ENCODE assay signal across 12 cellular contexts in genomic region chr2:44949329-44950151, GRCh38. TPM values are rescaled to one million over a fixed set of nuclear protein-coding genes. Genes with fewer than 3 reads are reported as not detected.
DNase-seq lines count a peak whose midpoint lies in the region; ATAC-seq and TF ChIP-seq lines count a peak whose summit lies in the region.
"Had no signal": no experiment of that assay in that cellular context is flagged by ENCODE, and none has a peak within 500 bp of the region (broad histone marks: within the 10 kb centered on the region; RNA-seq: fewer than 3 reads in every experiment).

No MANE protein-coding gene starts in this region.

- peaks cover 37% of the 10 kb centered on the region for H3K27me3 Mint-ChIP-seq in osteocyte (ENCODE audit: unreplicated experiment)
- H3K27me3 Mint-ChIP-seq in activated CD4-positive, alpha-beta T cell treated with anti-CD3 and anti-CD28 coated beads, Interleukin-2, amount 10 ng/mL, durations not matched to agents 7 days and 5 days = peaks cover 88% of the 10 kb centered on the region

- no peak overlapping the region for H3K27ac ChIP-seq in foreskin keratinocyte

- peak overlapping the region; percentile 64 for H3K4me3 Mint-ChIP-seq in osteocyte (ENCODE audit: unreplicated experiment)
- H3K4me3 Mint-ChIP-seq in activated CD4-positive, alpha-beta T cell treated with anti-CD3 and anti-CD28 coated beads, Interleukin-2, amount 10 ng/mL, durations not matched to agents 7 days and 5 days = no peak overlapping the region

- H3K36me3 ChIP-seq in ES-I3 (ENCODE audit: insufficient read depth, low read length) = no peaks in the 10 kb centered on the region
- H3K36me3 ChIP-seq in NT2/D1 (ENCODE audit: insufficient read depth, insufficient read length, low read length) = no peaks in the 10 kb centered on the region

- no peaks in the 10 kb centered on the region for H3K9me3 Mint-ChIP-seq in osteocyte (ENCODE audit: unreplicated experiment)
- H3K9me3 Mint-ChIP-seq in activated CD4-positive, alpha-beta T cell treated with anti-CD3 and anti-CD28 coated beads, Interleukin-2, amount 10 ng/mL, durations not matched to agents 7 days and 5 days = no peaks in the 10 kb centered on the region

- peak overlapping the region; percentile 11 for H3K4me3 ChIP-seq in NT2/D1 (ENCODE audit: insufficient read length, low read depth)

- H3K9ac ChIP-seq in ES-I3 (ENCODE audit: low read depth, low read length) (peak overlapping the region; percentile 35; the same call in 1 of the 2 replicates), NT2/D1 (ENCODE audit: insufficient read length, low read depth) (peak overlapping the region; percentile 50)

- H3K4me1 ChIP-seq in ES-I3 (ENCODE audit: insufficient read depth, low read length) (peaks cover 6% of the 10 kb centered on the region; the same call in 1 of the 2 replicates), NT2/D1 (ENCODE audit: insufficient read depth, insufficient read length) (peaks cover 4% of the 10 kb centered on the region), foreskin keratinocyte (no peaks in the 10 kb centered on the region)

- H3K36me3 Mint-ChIP-seq in osteocyte (ENCODE audit: unreplicated experiment) = peaks cover 2% of the 10 kb centered on the region
- no peaks in the 10 kb centered on the region for H3K36me3 Mint-ChIP-seq in activated CD4-positive, alpha-beta T cell treated with anti-CD3 and anti-CD28 coated beads, Interleukin-2, amount 10 ng/mL, durations not matched to agents 7 days and 5 days (ENCODE audit: low read depth)
- H3K36me3 Mint-ChIP-seq: activated naive CD8-positive, alpha-beta T cell had no signal

- H3K27me3 ChIP-seq in NT2/D1 (ENCODE audit: insufficient read depth, insufficient read length) (peaks cover 100% of the 10 kb centered on the region), foreskin keratinocyte (peaks cover 100% of the 10 kb centered on the region)

- ATAC-seq in foreskin keratinocyte (peak; percentile 48), GM18520 (IDR thresholded peaks at IDR 0.05; ENCODE audit: unreplicated experiment) (no peak)

- CTCF ChIA-PET in activated CD4-positive, alpha-beta T cell treated with anti-CD3 and anti-CD28 coated beads, Interleukin-2, amount 10 ng/mL, durations not matched to agents 7 days and 5 days (lab: Charles Lee) = interaction anchor here (0.6 to 1.3 kb wide), 2 partner anchors 17 to 52 kb away, joined by 3 to 4 read pairs; no protein-coding TSS in a partner anchor

- DNase-seq in NT2/D1 (ENCODE audit: low read depth, low spot score) = no peak
- no peak for DNase-seq in foreskin keratinocyte
- no peak for DNase-seq in osteocyte (ENCODE audit: extremely low spot score, unreplicated experiment)
- no peak for DNase-seq in activated CD4-positive, CD25-positive, alpha-beta regulatory T cell (lab: John Stamatoyannopoulos, UW)
- DNase-seq in superior temporal gyrus (ENCODE audit: extremely low spot score) = no peak
- DNase-seq in activated CD4-positive, alpha-beta T cell treated with anti-CD3 and anti-CD28 coated beads, Interleukin-2, amount 10 ng/mL, durations not matched to agents 7 days and 5 days = no peak
- DNase-seq: DND-41; stimulated activated CD4-positive, alpha-beta T cell treated with anti-CD3 and anti-CD28 coated beads, Interleukin-2, amount 100 ng/mL, for 48 hours; T1000 had no signal

- peaks cover 22% of the 10 kb centered on the region for H3K4me1 Mint-ChIP-seq in osteocyte (ENCODE audit: unreplicated experiment)
- peaks cover 19% of the 10 kb centered on the region for H3K4me1 Mint-ChIP-seq in activated CD4-positive, alpha-beta T cell treated with anti-CD3 and anti-CD28 coated beads, Interleukin-2, amount 10 ng/mL, durations not matched to agents 7 days and 5 days

- POLR2A ChIA-PET in activated CD4-positive, alpha-beta T cell treated with anti-CD3 and anti-CD28 coated beads, Interleukin-2, amount 10 ng/mL, durations not matched to agents 7 days and 5 days (lab: Charles Lee) = no interaction called here

- TF ChIP-seq CTCF in foreskin keratinocyte (conservative IDR thresholded peaks at IDR 0.05) = no peak
- TF ChIP-seq CTCF in osteocyte (IDR thresholded peaks at IDR 0.05) = no peak

- H3K27ac Mint-ChIP-seq in osteocyte (ENCODE audit: unreplicated experiment) = no peak overlapping the region
- H3K27ac Mint-ChIP-seq in activated CD4-positive, alpha-beta T cell treated with anti-CD3 and anti-CD28 coated beads, Interleukin-2, amount 10 ng/mL, durations not matched to agents 7 days and 5 days = no peak overlapping the region
- H3K27ac Mint-ChIP-seq: activated naive CD8-positive, alpha-beta T cell had no signal

- H3K9me3 ChIP-seq in ES-I3 (ENCODE audit: control insufficient read depth, insufficient read depth, low read length) = no peaks in the 10 kb centered on the region
- no peaks in the 10 kb centered on the region; the same call in 1 of the 2 replicates for H3K9me3 ChIP-seq in NT2/D1 (ENCODE audit: insufficient read depth, low read length)

RNA-seq across cellular contexts. Expression of gene SIX3, which starts 8.0 kb away (rescaled TPM):
- total RNA-seq in foreskin keratinocyte (not detected in 2 replicates), osteocyte (not detected in 2 replicates)
- not detected in 2 replicates for polyA plus RNA-seq in foreskin keratinocyte
- not detected for total RNA-seq in activated CD4-positive, alpha-beta T cell treated with anti-CD3 and anti-CD28 coated beads, Interleukin-2, amount 10 ng/mL, durations not matched to agents 7 days and 5 days

RNA-seq across cellular contexts. Expression of gene SIX2, which starts 59.7 kb away (rescaled TPM):
- total RNA-seq in foreskin keratinocyte = not detected in 2 replicates
- 0.06 TPM in 1 of 2 replicates, not detected in the other for polyA plus RNA-seq in foreskin keratinocyte
- 42.8 and 45.9 TPM in 2 replicates for total RNA-seq in osteocyte
- total RNA-seq in activated CD4-positive, alpha-beta T cell treated with anti-CD3 and anti-CD28 coated beads, Interleukin-2, amount 10 ng/mL, durations not matched to agents 7 days and 5 days = not detected

Comparison
In these comparisons a context has a peak if more than half of its experiments do, and no peak if none do; other contexts are left out.
1. RNA of gene SIX2, which starts 59.7 kb away (total RNA-seq): 42.8 to 45.9 TPM in osteocyte; not detected in foreskin keratinocyte and not detected in activated CD4-positive, alpha-beta T cell treated with anti-CD3 and anti-CD28 coated beads, Interleukin-2, amount 10 ng/mL, durations not matched to agents 7 days and 5 days; every median in the first group is over 10 times any median in the second.